In the genomic region with DNA sequence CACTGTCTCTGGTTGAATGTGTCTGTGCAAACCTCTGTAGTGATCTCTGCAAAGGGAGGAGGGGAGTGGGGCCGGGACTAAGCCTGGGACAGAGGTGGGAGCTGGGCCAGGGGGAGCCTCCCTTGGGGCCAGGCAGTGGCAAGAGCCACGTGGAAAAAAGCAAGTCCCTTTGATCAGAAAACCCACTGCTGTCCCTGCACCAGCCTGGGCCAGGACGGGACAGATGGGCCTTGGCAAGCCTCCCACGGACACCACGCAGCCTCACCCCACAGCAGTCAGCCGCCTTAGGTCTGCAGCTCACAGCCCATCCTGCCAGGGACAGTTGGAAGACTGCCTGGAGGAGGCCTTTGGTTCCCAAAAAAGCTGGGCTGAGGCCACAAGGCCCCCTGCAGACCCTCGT, we compare ENCODE assay signal across 24 cellular contexts. TPM values are rescaled to one million over a fixed set of nuclear protein-coding genes. Genes with fewer than 3 reads are reported as not detected.
DNase-seq lines count a peak whose midpoint lies in the region; ATAC-seq lines count a peak whose summit lies in the region.
"Had no signal": no experiment of that assay in that cellular context is flagged by ENCODE, and none has a peak within 500 bp of the region (broad histone marks: within the 10 kb centered on the region; RNA-seq: fewer than 3 reads in every experiment).

No MANE protein-coding gene starts in this region.

- peak in 1 of 3 donors; percentile 50 for DNase-seq in right cardiac atrium
- no peak for DNase-seq in cardiac septum (ENCODE audit: low spot score)
- DNase-seq in hippocampal formation (lab: John Stamatoyannopoulos, UW) = peak; percentile 72 to 86
- peak in 54 of 56 donors; percentile 13 to 91 (median 74) for DNase-seq in nucleus accumbens (lab: John Stamatoyannopoulos, UW)
- DNase-seq in SHP77 treated with DMSO at 0.1 percent for 48 hours (lab: John Stamatoyannopoulos, UW) = no peak
- DNase-seq in NCI-H2081 (lab: John Stamatoyannopoulos, UW) = no peak
- DNase-seq: activated CD4-positive, alpha-beta T cell treated with anti-CD3 and anti-CD28 coated beads for 1 hour; activated CD8-positive, alpha-beta memory T cell treated with anti-CD3 and anti-CD28 coated beads for 24 hours; activated naive CD4-positive, alpha-beta T cell treated with Interleukin-2 at 50 U/mL for 16 hours; activated T-cell treated with anti-CD3 and anti-CD28 coated beads, Interleukin-2, amount 50 U/mL, for 1 hour; AML-193; dermis blood vessel endothelial cell; DMS79 treated with DMSO at 0.1 percent for 48 hours; glutamatergic neuron; left colon; natural killer cell; NCI-H1436 treated with DMSO at 0.1 percent for 48 hours; NCI-H526; pancreas; sigmoid colon; stimulated activated CD4-positive, alpha-beta T cell treated with anti-CD3 and anti-CD28 coated beads, Interleukin-15, amount 100 ng/mL, for 24 hours had no signal

- H3K27me3 ChIP-seq in right cardiac atrium (ENCODE audit: control insufficient read depth, insufficient read depth) = no peaks in the 10 kb centered on the region
- H3K27me3 ChIP-seq: pancreas, sigmoid colon, tibial nerve had no signal

- WGBS in right cardiac atrium = 41% methylated on average over 7 of the region's 7 CpGs

- intact Hi-C loops in right cardiac atrium (cut with DNase I) (no loop called here), cardiac septum (cut with DNase I) (no loop called here)

- peak; percentile 27 to 41 for ATAC-seq in right cardiac atrium
- ATAC-seq in GM19452 (IDR thresholded peaks at IDR 0.05; ENCODE audit: unreplicated experiment) = no peak
- ATAC-seq in HG03135 (IDR thresholded peaks at IDR 0.05; ENCODE audit: unreplicated experiment) = no peak
- ATAC-seq: left colon, natural killer cell, pancreas had no signal

- H3K4me3 ChIP-seq in right cardiac atrium (ENCODE audit: low read length) = no peak overlapping the region
- H3K4me3 ChIP-seq: pancreas, sigmoid colon, tibial nerve had no signal

- H3K4me1 ChIP-seq in right cardiac atrium (ENCODE audit: control insufficient read depth, insufficient read depth, low read length) = no peaks in the 10 kb centered on the region
- H3K4me1 ChIP-seq: pancreas had no signal

- no peak overlapping the region for H3K27ac ChIP-seq in right cardiac atrium (ENCODE audit: low read length)
- H3K27ac ChIP-seq: pancreas, sigmoid colon, tibial nerve had no signal

- no peaks in the 10 kb centered on the region for H3K9me3 ChIP-seq in right cardiac atrium (ENCODE audit: control insufficient read depth, low read length)
- H3K9me3 ChIP-seq: pancreas, sigmoid colon, tibial nerve had no signal

RNA-seq across cellular contexts. Expression of a gene that starts 11.7 kb away (rescaled TPM):
- total RNA-seq in right cardiac atrium (10 to 100 TPM; 18.0 to 23.3 (median 19.1) TPM), cardiac septum (22.2 TPM)
- polyA plus RNA-seq in right cardiac atrium = 7.6 TPM

Comparison
In these comparisons a context has a peak if more than half of its experiments do, and no peak if none do; other contexts are left out.
1. ATAC-seq: peak in right cardiac atrium (2 of 2); none in GM19452 (single experiment) and HG03135 (single experiment).
2. DNase-seq: peak in hippocampal formation (2 of 2) and nucleus accumbens (54 of 56); none in cardiac septum (single experiment), SHP77 treated with DMSO at 0.1 percent for 48 hours (single experiment) and NCI-H2081 (0 of 2).